In genomic region chr3:14266361-14266760, GRCh38 we compare ENCODE assay signal across 14 cellular contexts.
DNase-seq lines count a peak whose midpoint lies in the region; ATAC-seq and TF ChIP-seq lines count a peak whose summit lies in the region.
"Had no signal": no experiment of that assay in that cellular context is flagged by ENCODE, and none has a peak within 500 bp of the region (broad histone marks: within the 10 kb centered on the region; RNA-seq: fewer than 3 reads in every experiment).

No MANE protein-coding gene starts in this region.

- H2BK15ac ChIP-seq in neuronal stem cell (ENCODE audit: low read length): no peak overlapping the region

- H3K9me3 ChIP-seq in neuronal stem cell (replicated peaks in 1 of 2; ENCODE audit: control insufficient read depth in 2 of 2, insufficient read depth in 1 of 2, low read depth in 1 of 2, low read length in 2 of 2): peaks cover 3 to 4% of the 10 kb centered on the region in 2 donors
- H3K9me3 ChIP-seq in MM.1S (replicated peaks; ENCODE audit: insufficient read depth, low read length): no peaks in the 10 kb centered on the region
- no peaks in the 10 kb centered on the region for H3K9me3 ChIP-seq in esophagus squamous epithelium
- H3K9me3 ChIP-seq: BE2C, suprapubic skin had no signal

- no peak overlapping the region for H2AK5ac ChIP-seq in neuronal stem cell (ENCODE audit: low read depth, low read length)

- H3K4me1 Mint-ChIP-seq in stimulated activated memory B cell treated with anti-CD40 and anti-IgM and Interleukin-4, amounts not matched to agents 10 μg/mL and 1 μg/mL and 100 μg/mL, for 72 hours: no peaks in the 10 kb centered on the region

- WGBS in neuronal stem cell (ENCODE audit: extremely low coverage in 2 of 2, insufficient read length in 2 of 2, insufficient replicate concordance in 1 of 2), 2 donors: no CpG with 5 or more reads among the region's 12 CpGs
- 51 to 62% methylated on average over 10 to 11 of the region's 12 CpGs for WGBS in esophagus squamous epithelium, 2 donors

- peak overlapping the region; percentile 13 for H3K18ac ChIP-seq in neuronal stem cell (ENCODE audit: low read length)

- DNase-seq in AG08395 (ENCODE audit: low spot score) (peak; percentile 88), M059J (ENCODE audit: low read depth) (peak; percentile 40), fibroblast of gingiva (ENCODE audit: low read depth) (peak; percentile 31), neuronal stem cell (ENCODE audit: low spot score) (no peak), MM.1S (no peak), esophagus squamous epithelium (lab: John Stamatoyannopoulos, UW) (no peak)
- DNase-seq: BE2C, erythroblast, GF-D8, NCI-H187 treated with DMSO at 0.1 percent for 48 hours had no signal

- H3K27me3 Mint-ChIP-seq in stimulated activated memory B cell treated with anti-CD40 and anti-IgM and Interleukin-4, amounts not matched to agents 10 μg/mL and 1 μg/mL and 100 μg/mL, for 72 hours: peaks cover 30% of the 10 kb centered on the region

- TF ChIP-seq POLR2A in esophagus squamous epithelium (IDR thresholded peaks at IDR 0.05): no peak

- H3K79me2 ChIP-seq in MM.1S (ENCODE audit: low read length): no peaks in the 10 kb centered on the region

- H3K14ac ChIP-seq in neuronal stem cell (ENCODE audit: low read length): no peak overlapping the region

- no peak overlapping the region for H2BK5ac ChIP-seq in neuronal stem cell (ENCODE audit: low read length)

- H3K36me3 Mint-ChIP-seq in stimulated activated memory B cell treated with anti-CD40 and anti-IgM and Interleukin-4, amounts not matched to agents 10 μg/mL and 1 μg/mL and 100 μg/mL, for 72 hours: no peaks in the 10 kb centered on the region

- ATAC-seq in stimulated activated memory B cell treated with anti-CD40 and anti-IgM and Interleukin-4, amounts not matched to agents 10 μg/mL and 1 μg/mL and 100 μg/mL, for 72 hours: no peak
- ATAC-seq in HG02870 (IDR thresholded peaks at IDR 0.05; ENCODE audit: unreplicated experiment): no peak

- no peaks in the 10 kb centered on the region for H3K9me2 ChIP-seq in MM.1S (replicated peaks; ENCODE audit: insufficient read depth, low read length)

- no peak overlapping the region for H4K91ac ChIP-seq in neuronal stem cell (ENCODE audit: low read depth, low read length, poor library complexity)

- H3K4me2 ChIP-seq in neuronal stem cell (ENCODE audit: insufficient read depth, low read length, poor library complexity, severe bottlenecking): no peak overlapping the region
- no peak overlapping the region for H3K4me2 ChIP-seq in MM.1S (ENCODE audit: low read depth, low read length)

- H3K4ac ChIP-seq in neuronal stem cell (ENCODE audit: low read length): no peak overlapping the region

- H3K36me3 ChIP-seq in neuronal stem cell (replicated peaks in 1 of 2; ENCODE audit: control insufficient read depth in 2 of 2, insufficient read depth in 2 of 2, low read length in 2 of 2) (no peaks in the 10 kb centered on the region), MM.1S (replicated peaks; ENCODE audit: insufficient read depth, low read length) (no peaks in the 10 kb centered on the region), esophagus squamous epithelium (no peaks in the 10 kb centered on the region)
- H3K36me3 ChIP-seq: BE2C, suprapubic skin had no signal

- H3K23ac ChIP-seq in neuronal stem cell (ENCODE audit: low read depth, low read length, poor library complexity): no peak overlapping the region

- intact Hi-C loops in esophagus squamous epithelium (cut with DNase I): no loop called here

- H3K27me3 ChIP-seq in neuronal stem cell (ENCODE audit: control insufficient read depth in 3 of 3, insufficient read depth in 3 of 3, low read depth in 1 of 3, low read length in 3 of 3) (peaks cover 0 to 32% (median 0%) of the 10 kb centered on the region in 3 experiments), MM.1S (replicated peaks; ENCODE audit: insufficient read depth, low read length) (peaks cover 44% of the 10 kb centered on the region), esophagus squamous epithelium (peaks cover 0 to 53% (median 0%) of the 10 kb centered on the region in 4 donors)
- H3K27me3 ChIP-seq: BE2C, suprapubic skin had no signal

- H3F3A ChIP-seq in MM.1S (ENCODE audit: insufficient read depth, low read length): no peaks in the 10 kb centered on the region

- no peak overlapping the region for H3K27ac ChIP-seq in neuronal stem cell (replicated peaks; ENCODE audit: low read length)
- H3K27ac ChIP-seq in MM.1S (ENCODE audit: low read length): no peak overlapping the region
- no peak overlapping the region for H3K27ac ChIP-seq in esophagus squamous epithelium
- H3K27ac ChIP-seq: suprapubic skin had no signal

- TF ChIP-seq CTCF in MM.1S (IDR thresholded peaks at IDR 0.05; ENCODE audit: low read length): no peak
- no peak for TF ChIP-seq CTCF in esophagus squamous epithelium (IDR thresholded peaks at IDR 0.05)

- no peaks in the 10 kb centered on the region for H3K79me1 ChIP-seq in neuronal stem cell (ENCODE audit: low read depth, low read length)

- no peaks in the 10 kb centered on the region for H3K4me1 ChIP-seq in neuronal stem cell (ENCODE audit: control insufficient read depth in 2 of 2, insufficient read depth in 1 of 2, low read depth in 1 of 2, low read length in 2 of 2)
- no peaks in the 10 kb centered on the region for H3K4me1 ChIP-seq in MM.1S (ENCODE audit: low read length)
- peaks cover 0 to 20% (median 4%) of the 10 kb centered on the region in 3 donors for H3K4me1 ChIP-seq in esophagus squamous epithelium
- H3K4me1 ChIP-seq: BE2C, suprapubic skin had no signal

- no peaks in the 10 kb centered on the region for H4K20me1 ChIP-seq in MM.1S (ENCODE audit: insufficient read depth, low read length)

- H2AFZ ChIP-seq in neuronal stem cell (ENCODE audit: low read length) (no peak overlapping the region), MM.1S (ENCODE audit: low read length) (no peak overlapping the region)

- H3K4me3 Mint-ChIP-seq in stimulated activated memory B cell treated with anti-CD40 and anti-IgM and Interleukin-4, amounts not matched to agents 10 μg/mL and 1 μg/mL and 100 μg/mL, for 72 hours: no peak overlapping the region
- H3K4me3 Mint-ChIP-seq: T-helper 2 cell treated with Interferon-gamma antibody and Interleukin-4, amounts not matched to agents 5 μg/mL and 100 μg/mL, for 36 hours had no signal

- H3K4me3 ChIP-seq in neuronal stem cell (ENCODE audit: low read length in 2 of 2) (no peak overlapping the region), MM.1S (ENCODE audit: low read length) (no peak overlapping the region), esophagus squamous epithelium (no peak overlapping the region)
- H3K4me3 ChIP-seq: suprapubic skin had no signal

- H4K8ac ChIP-seq in neuronal stem cell (ENCODE audit: low read depth, low read length): no peak overlapping the region

- H3K9me3 Mint-ChIP-seq in stimulated activated memory B cell treated with anti-CD40 and anti-IgM and Interleukin-4, amounts not matched to agents 10 μg/mL and 1 μg/mL and 100 μg/mL, for 72 hours: peaks cover 2% of the 10 kb centered on the region
- H3K9me3 Mint-ChIP-seq: T-helper 2 cell treated with Interferon-gamma antibody and Interleukin-4, amounts not matched to agents 5 μg/mL and 100 μg/mL, for 36 hours had no signal

- H2BK12ac ChIP-seq in neuronal stem cell (ENCODE audit: low read length): no peak overlapping the region

- H3K9ac ChIP-seq in neuronal stem cell (ENCODE audit: low read depth, low read length, poor library complexity) (no peak overlapping the region), MM.1S (ENCODE audit: low read length) (no peak overlapping the region)

- no peak overlapping the region for H2BK120ac ChIP-seq in neuronal stem cell (ENCODE audit: low read depth, low read length)

- no peak overlapping the region for H3K27ac Mint-ChIP-seq in stimulated activated memory B cell treated with anti-CD40 and anti-IgM and Interleukin-4, amounts not matched to agents 10 μg/mL and 1 μg/mL and 100 μg/mL, for 72 hours
- H3K27ac Mint-ChIP-seq: T-helper 2 cell treated with Interferon-gamma antibody and Interleukin-4, amounts not matched to agents 5 μg/mL and 100 μg/mL, for 36 hours had no signal

Comparison
In these comparisons a context has a peak if more than half of its experiments do, and no peak if none do; other contexts are left out.
1. DNase-seq: peak in AG08395 (single experiment), M059J (single experiment) and fibroblast of gingiva (single experiment); none in neuronal stem cell (single experiment), MM.1S (single experiment) and esophagus squamous epithelium (single experiment).